ENCODE assay signal across 10 cellular contexts in the genomic region with DNA sequence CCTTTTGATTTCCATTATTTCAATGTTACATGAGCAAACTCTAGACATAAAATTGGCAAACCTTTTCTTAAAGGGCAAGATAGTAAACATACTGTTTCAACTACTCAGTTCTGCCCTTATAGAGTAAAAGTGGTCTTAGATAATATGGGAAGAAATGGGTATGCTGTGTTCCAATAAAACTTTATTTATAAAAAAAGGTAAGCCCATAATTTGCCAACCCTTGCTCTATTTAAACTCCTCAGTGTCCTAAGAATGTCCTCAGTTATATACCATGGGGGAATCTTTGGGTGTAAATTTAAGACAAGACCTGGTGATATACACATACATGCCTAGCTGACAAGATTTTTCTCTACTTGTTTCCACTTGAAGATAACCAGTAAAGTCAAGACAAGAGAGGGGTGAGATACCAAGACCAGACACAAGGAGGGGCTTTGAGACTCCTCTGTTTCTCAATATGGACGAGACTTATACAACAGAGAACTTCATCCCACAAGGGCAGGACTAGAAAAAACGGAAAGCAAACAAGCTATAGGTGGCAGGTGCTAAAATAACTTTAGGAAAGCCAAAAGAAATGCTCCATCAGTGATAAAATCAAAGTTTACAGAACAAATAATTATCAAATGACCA.
A peak's percentile ranks its signal among the peaks of the same experiment; 100 is the strongest.
DNase-seq lines count a peak whose midpoint lies in the region; ATAC-seq and TF ChIP-seq lines count a peak whose summit lies in the region.
"Had no signal": no experiment of that assay in that cellular context is flagged by ENCODE, and none has a peak within 500 bp of the region (broad histone marks: within the 10 kb centered on the region; RNA-seq: fewer than 3 reads in every experiment).

No MANE protein-coding gene starts in this region.

- DNase-seq in EL (peak; percentile 9), WERI-Rb-1 (peak; percentile 16), iPS-NIHi7 (ENCODE audit: extremely low spot score) (peak; percentile 35), NCI-H2227 treated with DMSO at 0.1 percent for 48 hours (lab: John Stamatoyannopoulos, UW) (no peak), GM13976 (ENCODE audit: low spot score) (no peak)
- no peak for DNase-seq in stimulated activated naive CD4-positive, alpha-beta T cell (lab: John Stamatoyannopoulos, UW)
- DNase-seq: activated CD4-positive, alpha-beta T cell treated with anti-CD3 and anti-CD28 coated beads, Interleukin-2, amount 50 U/mL, for 48 hours; stimulated activated CD4-positive, alpha-beta T cell treated with anti-CD3 and anti-CD28 coated beads, Interleukin-4, amount 100 ng/mL, for 4 hours had no signal

- H3K27me3 ChIP-seq in WERI-Rb-1 (ENCODE audit: insufficient read depth, low read depth, severe bottlenecking): no peaks in the 10 kb centered on the region

- peaks cover 3% of the 10 kb centered on the region; the same call in 1 of the 2 replicates for H3K36me3 ChIP-seq in WERI-Rb-1

- H3K27ac ChIP-seq in WERI-Rb-1: no peak overlapping the region

- no peak overlapping the region for H3K4me3 ChIP-seq in WERI-Rb-1 (ENCODE audit: low read depth, low read length)

- H3K9me3 ChIP-seq in WERI-Rb-1 (ENCODE audit: severe bottlenecking): no peaks in the 10 kb centered on the region

- in situ Hi-C loops in GM13976 (cut with MboI; ENCODE audit: low sequenced_read_pairs, unreplicated experiment): loop anchor here (10.0 kb wide), 1 partner anchor 234 kb away; no protein-coding TSS in a partner anchor

- peak; percentile 27; the same call in 1 of the 2 replicates for TF ChIP-seq CTCF in WERI-Rb-1 (IDR thresholded peaks at IDR 0.05; ENCODE audit: low read depth, low read length)
- no peak for TF ChIP-seq CTCF in GM13976 (IDR thresholded peaks at IDR 0.05; ENCODE audit: borderline replicate concordance, control extremely low read depth, extremely low read depth, insufficient read depth, missing control alignments)

- ATAC-seq in HG02678 (IDR thresholded peaks at IDR 0.05; ENCODE audit: unreplicated experiment) (peak; percentile 53), HG03175 (IDR thresholded peaks at IDR 0.05; ENCODE audit: unreplicated experiment) (no peak)

Comparison
In these comparisons a context has a peak if more than half of its experiments do, and no peak if none do; other contexts are left out.
1. DNase-seq: peak in EL (single experiment), WERI-Rb-1 (single experiment) and iPS-NIHi7 (single experiment); none in NCI-H2227 treated with DMSO at 0.1 percent for 48 hours (single experiment), stimulated activated naive CD4-positive, alpha-beta T cell (0 of 6) and GM13976 (single experiment).